ENCODE assay signal across 8 cellular contexts in genomic region chr12:76020281-76020680, GRCh38. TPM values are rescaled to one million over a fixed set of nuclear protein-coding genes. Genes with fewer than 3 reads are reported as not detected.
DNase-seq lines count a peak whose midpoint lies in the region; ATAC-seq and TF ChIP-seq lines count a peak whose summit lies in the region.

No MANE protein-coding gene starts in this region.

- H2BK5ac ChIP-seq in neuronal stem cell (ENCODE audit: low read length) = no peak overlapping the region

- dilution Hi-C loops in mammary epithelial cell (cut with HindIII; ENCODE audit: low sequenced_read_pairs) = no loop called here

- H3K23ac ChIP-seq in neuronal stem cell (ENCODE audit: low read depth, low read length, poor library complexity) = no peak overlapping the region

- no peak overlapping the region for H2BK12ac ChIP-seq in neuronal stem cell (ENCODE audit: low read length)

- no peak overlapping the region for H4K8ac ChIP-seq in neuronal stem cell (ENCODE audit: low read depth, low read length)

- peak overlapping the region; percentile 99 for H3K27ac ChIP-seq in mammary epithelial cell (ENCODE audit: insufficient read depth, low read depth, low read length)
- no peak overlapping the region for H3K27ac ChIP-seq in neuronal stem cell (replicated peaks; ENCODE audit: low read length)
- H3K27ac ChIP-seq in uterus = peak overlapping the region; percentile 40 to 51

- no peak overlapping the region for H3K14ac ChIP-seq in neuronal stem cell (ENCODE audit: low read length)

- WGBS in mammary epithelial cell (ENCODE audit: low coverage, missing lambda C conversion rate) = 5% methylated on average over 5 of the region's 5 CpGs
- WGBS in neuronal stem cell (ENCODE audit: extremely low coverage in 2 of 2, insufficient read length in 2 of 2, insufficient replicate concordance in 1 of 2), 2 donors = no CpG with 5 or more reads among the region's 5 CpGs

- H4K20me1 ChIP-seq in mammary epithelial cell (ENCODE audit: insufficient read depth, low read length) = no peaks in the 10 kb centered on the region

- no peak overlapping the region for H2BK120ac ChIP-seq in neuronal stem cell (ENCODE audit: low read depth, low read length)

- H3K36me3 ChIP-seq in mammary epithelial cell (ENCODE audit: insufficient read depth, low read length) (no peaks in the 10 kb centered on the region), neuronal stem cell (replicated peaks in 1 of 2; ENCODE audit: control insufficient read depth in 2 of 2, insufficient read depth in 2 of 2, low read length in 2 of 2) (no peaks in the 10 kb centered on the region), uterus (no peaks in the 10 kb centered on the region), HAP-1 (replicated peaks) (no peaks in the 10 kb centered on the region)

- no peak for TF ChIP-seq POLR2A in uterus (IDR thresholded peaks at IDR 0.05)

- no peaks in the 10 kb centered on the region for H3K27me3 ChIP-seq in mammary epithelial cell (ENCODE audit: insufficient read depth, low read length)
- no peaks in the 10 kb centered on the region for H3K27me3 ChIP-seq in neuronal stem cell (ENCODE audit: control insufficient read depth in 3 of 3, insufficient read depth in 3 of 3, low read depth in 1 of 3, low read length in 3 of 3)
- no peaks in the 10 kb centered on the region for H3K27me3 ChIP-seq in uterus
- H3K27me3 ChIP-seq in HAP-1 (ENCODE audit: low read depth) = no peaks in the 10 kb centered on the region

- CTCF ChIA-PET in mammary epithelial cell (lab: Charles Lee; ENCODE audit: low non-redundant PET) = no interaction called here

- H2AFZ ChIP-seq in mammary epithelial cell (ENCODE audit: low read depth, low read length) (no peak overlapping the region), neuronal stem cell (ENCODE audit: low read length) (peak overlapping the region; percentile 67)

- H3K9ac ChIP-seq in mammary epithelial cell (ENCODE audit: insufficient read depth, low read length) (peak overlapping the region; percentile 76), neuronal stem cell (ENCODE audit: low read depth, low read length, poor library complexity) (no peak overlapping the region)

- no peak overlapping the region for H4K91ac ChIP-seq in neuronal stem cell (ENCODE audit: low read depth, low read length, poor library complexity)

- in situ Hi-C loops in mammary epithelial cell (cut with MboI; ENCODE audit: low sequenced_read_pairs in 2 of 2) (loop anchor here in 1 of 2 donors (10.0 kb wide), 3 partner anchors 65 to 365 kb away; no protein-coding TSS in a partner anchor), HAP-1 (cut with MboI; ENCODE audit: low sequenced_read_pairs) (no loop called here)

- ATAC-seq in GM19025 (IDR thresholded peaks at IDR 0.05; ENCODE audit: low read depth, unreplicated experiment) = peak; percentile 63
- peak; percentile 38 for ATAC-seq in HG03520 (IDR thresholded peaks at IDR 0.05; ENCODE audit: unreplicated experiment)

- peaks cover 66% of the 10 kb centered on the region for H3K4me1 ChIP-seq in mammary epithelial cell (ENCODE audit: insufficient read depth, low read length)
- peaks cover 0 to 10% of the 10 kb centered on the region in 2 donors for H3K4me1 ChIP-seq in neuronal stem cell (ENCODE audit: control insufficient read depth in 2 of 2, insufficient read depth in 1 of 2, low read depth in 1 of 2, low read length in 2 of 2)
- H3K4me1 ChIP-seq in uterus = no peaks in the 10 kb centered on the region
- peaks cover 8% of the 10 kb centered on the region for H3K4me1 ChIP-seq in HAP-1

- H2BK15ac ChIP-seq in neuronal stem cell (ENCODE audit: low read length) = no peak overlapping the region

- intact Hi-C loops in mammary epithelial cell (cut with micrococcal nuclease) (loop anchor here (1.0 to 10.0 kb wide), 12 partner anchors 21 to 360 kb away; no protein-coding TSS in a partner anchor), uterus (cut with DNase I; ENCODE audit: low total_unique reads) (no loop called here)

- H3K79me1 ChIP-seq in neuronal stem cell (ENCODE audit: low read depth, low read length) = no peaks in the 10 kb centered on the region

- H3K9me3 ChIP-seq in mammary epithelial cell (replicated peaks; ENCODE audit: insufficient read depth, low read length) = no peaks in the 10 kb centered on the region
- H3K9me3 ChIP-seq in neuronal stem cell (replicated peaks in 1 of 2; ENCODE audit: control insufficient read depth in 2 of 2, insufficient read depth in 1 of 2, low read depth in 1 of 2, low read length in 2 of 2) = no peaks in the 10 kb centered on the region
- no peaks in the 10 kb centered on the region for H3K9me3 ChIP-seq in uterus
- no peaks in the 10 kb centered on the region for H3K9me3 ChIP-seq in HAP-1

- H3K18ac ChIP-seq in neuronal stem cell (ENCODE audit: low read length) = no peak overlapping the region

- peak; percentile 34 for DNase-seq in UCSD-AML1 (lab: John Stamatoyannopoulos, UW; ENCODE audit: unreplicated experiment)
- DNase-seq in mammary epithelial cell = peak; percentile 95
- no peak for DNase-seq in neuronal stem cell (ENCODE audit: low spot score)
- no peak for DNase-seq in uterus
- no peak for DNase-seq in HAP-1 (ENCODE audit: low spot score in 2 of 2)
- DNase-seq in midbrain (lab: John Stamatoyannopoulos, UW) = no peak

- H3K4me2 ChIP-seq in mammary epithelial cell (ENCODE audit: insufficient read depth, low read depth, low read length) (peak overlapping the region; percentile 56), neuronal stem cell (ENCODE audit: insufficient read depth, low read length, poor library complexity, severe bottlenecking) (no peak overlapping the region)

- BruUV-seq in mammary epithelial cell (replicated peaks; lab: Mats Ljungman, UMichigan) = no TSS peak

- H3K4me3 ChIP-seq in mammary epithelial cell (replicated peaks in 1 of 3; ENCODE audit: insufficient read depth in 1 of 3, low read depth in 2 of 3, low read length in 3 of 3) (no peak overlapping the region), neuronal stem cell (ENCODE audit: low read length in 2 of 2) (no peak overlapping the region), uterus (no peak overlapping the region), HAP-1 (no peak overlapping the region)

- TF ChIP-seq CTCF in mammary epithelial cell (conservative IDR thresholded peaks at IDR 0.05 in 1 of 2, IDR thresholded peaks at IDR 0.05 in 1 of 2; ENCODE audit: extremely low read depth in 1 of 2, insufficient read depth in 1 of 2, low read depth in 1 of 2, low read length in 2 of 2) (no peak), uterus (IDR thresholded peaks at IDR 0.05) (no peak)

- no peaks in the 10 kb centered on the region for H3K79me2 ChIP-seq in mammary epithelial cell (ENCODE audit: insufficient read depth, low read length)

- H2AK5ac ChIP-seq in neuronal stem cell (ENCODE audit: low read depth, low read length) = no peak overlapping the region

- no peak overlapping the region for H3K4ac ChIP-seq in neuronal stem cell (ENCODE audit: low read length)

RNA-seq across cellular contexts. Expression of gene PHLDA1, which starts 11.3 kb away (rescaled TPM):
- total RNA-seq in mammary epithelial cell = 100 to 1,000 TPM; 161 to 545 TPM
- polyA plus RNA-seq in mammary epithelial cell = 120 TPM
- 135 TPM for polyA minus RNA-seq in mammary epithelial cell
- 0.73 TPM for polyA plus RNA-seq in neuronal stem cell (2013, experiment 1 of 2)
- 0.76 TPM for polyA plus RNA-seq in neuronal stem cell (2013, experiment 2 of 2)
- 10 to 100 TPM in 1 of 4 donors, 1 to 10 TPM in 2, under 1 TPM in 1; 0.59 to 34.8 (median 6.7) TPM for total RNA-seq in uterus

Comparison
In these comparisons a context has a peak if more than half of its experiments do, and no peak if none do; other contexts are left out.
1. DNase-seq: peak in UCSD-AML1 (single experiment) and mammary epithelial cell (single experiment); none in neuronal stem cell (single experiment), uterus (0 of 2), HAP-1 (0 of 2) and midbrain (single experiment).
2. RNA of gene PHLDA1, which starts 11.3 kb away (total RNA-seq): 161 to 545 TPM in mammary epithelial cell; 0.59 to 34.8 TPM in uterus; every median in the first group is over 4 times any median in the second.